Comparison of ENCODE assay signal across 22 cellular contexts in the genomic region with DNA sequence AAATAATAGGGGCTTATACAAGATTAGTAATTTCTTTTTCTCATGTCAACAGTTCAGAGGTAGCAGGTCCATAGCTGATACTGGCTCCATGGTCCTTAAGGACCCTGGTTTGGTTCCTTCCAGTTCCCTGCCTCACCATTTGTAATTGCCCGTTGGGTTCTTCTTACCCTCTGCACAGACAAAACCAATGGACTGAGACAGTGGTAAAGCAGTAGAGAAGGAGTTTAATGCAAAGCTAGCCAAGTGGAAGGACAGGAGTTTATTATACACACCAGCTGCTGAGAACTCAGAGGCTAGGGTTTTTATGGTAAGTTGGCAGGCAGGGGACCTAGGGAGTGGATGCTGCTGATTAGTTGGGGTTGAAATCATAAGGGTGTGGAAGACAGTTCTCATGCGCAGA. TPM values are rescaled to one million over a fixed set of nuclear protein-coding genes. Genes with fewer than 3 reads are reported as not detected.
A peak's percentile ranks its signal among the peaks of the same experiment; 100 is the strongest.
DNase-seq lines count a peak whose midpoint lies in the region; ATAC-seq and TF ChIP-seq lines count a peak whose summit lies in the region.
"Had no signal": no experiment of that assay in that cellular context is flagged by ENCODE, and none has a peak within 500 bp of the region (broad histone marks: within the 10 kb centered on the region; RNA-seq: fewer than 3 reads in every experiment).

No MANE protein-coding gene starts in this region.

- peaks cover 14% of the 10 kb centered on the region for H3K9me3 ChIP-seq in endodermal cell (ENCODE audit: control insufficient read depth, low read length)
- H3K9me3 ChIP-seq: HAP-1, Peyer's patch had no signal

- H3K4me3 ChIP-seq in endodermal cell (ENCODE audit: low read length), result no peak overlapping the region
- H3K4me3 ChIP-seq: A549, GM23338, HAP-1, MG63, Peyer's patch had no signal

- DNase-seq in stimulated activated naive CD8-positive, alpha-beta T cell treated with anti-CD3 and anti-CD28 coated beads, Interleukin-15, amount 100 ng/mL, for 72 hours, result no peak
- DNase-seq in activated CD8-positive, alpha-beta T cell treated with anti-CD3 and anti-CD28 coated beads for 36 hours, result no peak
- DNase-seq in endodermal cell (no peak), cortex of kidney (lab: John Stamatoyannopoulos, UW) (no peak), islet precursor cell (no peak)
- DNase-seq in activated CD4-positive, alpha-beta T cell treated with anti-CD3 and anti-CD28 coated beads, Interleukin-2, amount 10 ng/mL, durations not matched to agents 24 days and 14 days, result no peak
- DNase-seq: COR-L47, DMS79, Kasumi-1, MG63, NCI-H1417, NCI-H1694 treated with DMSO at 0.1 percent for 48 hours, NCI-H2081 treated with DMSO at 0.1 percent for 48 hours, NCI-H2171 treated with DMSO at 0.1 percent for 48 hours, NCI-H524 treated with DMSO at 0.1 percent for 48 hours, NCI-H82, Peyer's patch had no signal

- H3K27ac ChIP-seq in endodermal cell (ENCODE audit: low read depth, low read length), result no peak overlapping the region
- H3K27ac ChIP-seq: A549, Peyer's patch had no signal

- no peak overlapping the region for H3K4me3 Mint-ChIP-seq in stimulated activated naive CD8-positive, alpha-beta T cell treated with anti-CD3 and anti-CD28 coated beads, Interleukin-15, Interleukin-2, amounts not matched to agents 100 ng/mL and 50 ng/mL, for 24 hours
- no peak overlapping the region for H3K4me3 Mint-ChIP-seq in stimulated activated naive CD8-positive, alpha-beta T cell treated with anti-CD3 and anti-CD28 coated beads, Interleukin-15, amount 100 ng/mL, for 72 hours
- H3K4me3 Mint-ChIP-seq in activated CD8-positive, alpha-beta T cell treated with anti-CD3 and anti-CD28 coated beads for 36 hours, result no peak overlapping the region
- H3K4me3 Mint-ChIP-seq in endodermal cell, result no peak overlapping the region
- no peak overlapping the region for H3K4me3 Mint-ChIP-seq in activated CD4-positive, alpha-beta T cell treated with anti-CD3 and anti-CD28 coated beads, Interleukin-2, amount 10 ng/mL, durations not matched to agents 24 days and 14 days
- H3K4me3 Mint-ChIP-seq: B cell, GM23338 had no signal

- CTCF ChIA-PET in activated CD8-positive, alpha-beta T cell treated with anti-CD3 and anti-CD28 coated beads for 36 hours (lab: Charles Lee), result no interaction called here

- peaks cover 32% of the 10 kb centered on the region for H3K36me3 ChIP-seq in endodermal cell (ENCODE audit: control insufficient read depth, insufficient read depth, low read length)
- H3K36me3 ChIP-seq: Peyer's patch had no signal

- ATAC-seq in stimulated activated naive CD8-positive, alpha-beta T cell treated with anti-CD3 and anti-CD28 coated beads, Interleukin-15, amount 100 ng/mL, for 72 hours, result no peak
- ATAC-seq in activated CD8-positive, alpha-beta T cell treated with anti-CD3 and anti-CD28 coated beads for 36 hours, result no peak
- ATAC-seq: A549, GM23338 had no signal

- intact Hi-C loops in activated CD8-positive, alpha-beta T cell treated with anti-CD3 and anti-CD28 coated beads for 36 hours (cut with micrococcal nuclease), result no loop called here
- intact Hi-C loops in activated CD4-positive, alpha-beta T cell treated with anti-CD3 and anti-CD28 coated beads, Interleukin-2, amount 10 ng/mL, durations not matched to agents 24 days and 14 days (cut with micrococcal nuclease), result no loop called here

- H3K9ac ChIP-seq in endodermal cell (ENCODE audit: extremely low read depth, low read length, poor library complexity, severe bottlenecking), result no peak overlapping the region

- WGBS in endodermal cell (ENCODE audit: insufficient coverage in 1 of 2, insufficient read length in 1 of 2), 2 experiments, result 100% methylated on average over 2 of the region's 2 CpGs; no CpG with 5 or more reads in 1 of the 2 experiments

- peaks cover 61% of the 10 kb centered on the region for H3K36me3 Mint-ChIP-seq in stimulated activated naive CD8-positive, alpha-beta T cell treated with anti-CD3 and anti-CD28 coated beads, Interleukin-15, Interleukin-2, amounts not matched to agents 100 ng/mL and 50 ng/mL, for 24 hours (ENCODE audit: low read depth)
- H3K36me3 Mint-ChIP-seq in activated CD8-positive, alpha-beta T cell treated with anti-CD3 and anti-CD28 coated beads for 36 hours (ENCODE audit: low read depth), result peaks cover 45% of the 10 kb centered on the region
- peaks cover 40% of the 10 kb centered on the region for H3K36me3 Mint-ChIP-seq in endodermal cell (ENCODE audit: low read depth)
- peaks cover 47% of the 10 kb centered on the region for H3K36me3 Mint-ChIP-seq in activated CD4-positive, alpha-beta T cell treated with anti-CD3 and anti-CD28 coated beads, Interleukin-2, amount 10 ng/mL, durations not matched to agents 24 days and 14 days (ENCODE audit: low read depth)

- peaks cover 6% of the 10 kb centered on the region for H3K4me1 Mint-ChIP-seq in stimulated activated naive CD8-positive, alpha-beta T cell treated with anti-CD3 and anti-CD28 coated beads, Interleukin-15, Interleukin-2, amounts not matched to agents 100 ng/mL and 50 ng/mL, for 24 hours (ENCODE audit: low read depth)
- H3K4me1 Mint-ChIP-seq in stimulated activated naive CD8-positive, alpha-beta T cell treated with anti-CD3 and anti-CD28 coated beads, Interleukin-15, amount 100 ng/mL, for 72 hours, result peaks cover 22% of the 10 kb centered on the region
- H3K4me1 Mint-ChIP-seq in activated CD8-positive, alpha-beta T cell treated with anti-CD3 and anti-CD28 coated beads for 36 hours (ENCODE audit: low read depth), result peaks cover 17% of the 10 kb centered on the region
- H3K4me1 Mint-ChIP-seq in endodermal cell, result peaks cover 22% of the 10 kb centered on the region
- peaks cover 8% of the 10 kb centered on the region for H3K4me1 Mint-ChIP-seq in activated CD4-positive, alpha-beta T cell treated with anti-CD3 and anti-CD28 coated beads, Interleukin-2, amount 10 ng/mL, durations not matched to agents 24 days and 14 days
- H3K4me1 Mint-ChIP-seq: B cell had no signal

- peaks cover 3% of the 10 kb centered on the region for H3K4me1 ChIP-seq in endodermal cell (ENCODE audit: control insufficient read depth, insufficient read depth, low read length)
- H3K4me1 ChIP-seq: A549, Peyer's patch had no signal

- no peak for TF ChIP-seq CTCF in activated CD8-positive, alpha-beta T cell treated with anti-CD3 and anti-CD28 coated beads for 36 hours (IDR thresholded peaks at IDR 0.05)
- no peak for TF ChIP-seq CTCF in endodermal cell (conservative IDR thresholded peaks at IDR 0.05)

- no peaks in the 10 kb centered on the region for H3K27me3 Mint-ChIP-seq in stimulated activated naive CD8-positive, alpha-beta T cell treated with anti-CD3 and anti-CD28 coated beads, Interleukin-15, Interleukin-2, amounts not matched to agents 100 ng/mL and 50 ng/mL, for 24 hours
- no peaks in the 10 kb centered on the region for H3K27me3 Mint-ChIP-seq in stimulated activated naive CD8-positive, alpha-beta T cell treated with anti-CD3 and anti-CD28 coated beads, Interleukin-15, amount 100 ng/mL, for 72 hours
- no peaks in the 10 kb centered on the region for H3K27me3 Mint-ChIP-seq in activated CD8-positive, alpha-beta T cell treated with anti-CD3 and anti-CD28 coated beads for 36 hours
- peaks cover 2% of the 10 kb centered on the region for H3K27me3 Mint-ChIP-seq in endodermal cell (ENCODE audit: insufficient read depth)
- H3K27me3 Mint-ChIP-seq in activated CD4-positive, alpha-beta T cell treated with anti-CD3 and anti-CD28 coated beads, Interleukin-2, amount 10 ng/mL, durations not matched to agents 24 days and 14 days, result no peaks in the 10 kb centered on the region
- H3K27me3 Mint-ChIP-seq: B cell had no signal

- H3K9me3 Mint-ChIP-seq in stimulated activated naive CD8-positive, alpha-beta T cell treated with anti-CD3 and anti-CD28 coated beads, Interleukin-15, Interleukin-2, amounts not matched to agents 100 ng/mL and 50 ng/mL, for 24 hours, result no peaks in the 10 kb centered on the region
- H3K9me3 Mint-ChIP-seq in stimulated activated naive CD8-positive, alpha-beta T cell treated with anti-CD3 and anti-CD28 coated beads, Interleukin-15, amount 100 ng/mL, for 72 hours, result no peaks in the 10 kb centered on the region
- peaks cover 2% of the 10 kb centered on the region for H3K9me3 Mint-ChIP-seq in activated CD8-positive, alpha-beta T cell treated with anti-CD3 and anti-CD28 coated beads for 36 hours
- H3K9me3 Mint-ChIP-seq in endodermal cell, result peaks cover 16% of the 10 kb centered on the region
- peaks cover 7% of the 10 kb centered on the region for H3K9me3 Mint-ChIP-seq in activated CD4-positive, alpha-beta T cell treated with anti-CD3 and anti-CD28 coated beads, Interleukin-2, amount 10 ng/mL, durations not matched to agents 24 days and 14 days

- H3K27me3 ChIP-seq in endodermal cell (ENCODE audit: control insufficient read depth, insufficient read depth, low read length, poor library complexity, severe bottlenecking), result no peaks in the 10 kb centered on the region
- H3K27me3 ChIP-seq: MG63, Peyer's patch had no signal

- peak overlapping the region; percentile 50 for H3K27ac Mint-ChIP-seq in stimulated activated naive CD8-positive, alpha-beta T cell treated with anti-CD3 and anti-CD28 coated beads, Interleukin-15, Interleukin-2, amounts not matched to agents 100 ng/mL and 50 ng/mL, for 24 hours
- H3K27ac Mint-ChIP-seq in stimulated activated naive CD8-positive, alpha-beta T cell treated with anti-CD3 and anti-CD28 coated beads, Interleukin-15, amount 100 ng/mL, for 72 hours, result no peak overlapping the region
- peak overlapping the region; percentile 44 for H3K27ac Mint-ChIP-seq in activated CD8-positive, alpha-beta T cell treated with anti-CD3 and anti-CD28 coated beads for 36 hours
- peak overlapping the region; percentile 33 for H3K27ac Mint-ChIP-seq in endodermal cell
- no peak overlapping the region for H3K27ac Mint-ChIP-seq in activated CD4-positive, alpha-beta T cell treated with anti-CD3 and anti-CD28 coated beads, Interleukin-2, amount 10 ng/mL, durations not matched to agents 24 days and 14 days
- H3K27ac Mint-ChIP-seq: B cell, GM23338 had no signal

- POLR2A ChIA-PET in activated CD8-positive, alpha-beta T cell treated with anti-CD3 and anti-CD28 coated beads for 36 hours (lab: Charles Lee), result no interaction called here

RNA-seq across cellular contexts. Expression of gene AXDND1, which starts 35.9 kb away (rescaled TPM):
- total RNA-seq in activated CD8-positive, alpha-beta T cell treated with anti-CD3 and anti-CD28 coated beads for 36 hours, result 1 to 10 TPM in 1 of 2 experiments, under 1 TPM in 1; 0.27 to 1.5 TPM
- total RNA-seq in endodermal cell, result 1 to 10 TPM in 1 of 2 donors, under 1 TPM in 1; 0.69 to 1.3 TPM
- polyA plus RNA-seq in endodermal cell (2013, experiment 1 of 2), result not detected
- polyA plus RNA-seq in endodermal cell (2013, experiment 2 of 2), result not detected
- total RNA-seq in activated CD4-positive, alpha-beta T cell treated with anti-CD3 and anti-CD28 coated beads, Interleukin-2, amount 10 ng/mL, durations not matched to agents 24 days and 14 days, result 0.21 TPM in 1 of 2 replicates, not detected in the other
- total RNA-seq: GM23338 had no signal
- polyA plus RNA-seq: GM23338 had no signal

RNA-seq across cellular contexts. Expression of gene SOAT1, which starts 36.3 kb away (rescaled TPM):
- total RNA-seq in activated CD8-positive, alpha-beta T cell treated with anti-CD3 and anti-CD28 coated beads for 36 hours, result 10 to 100 TPM; 58.0 to 58.7 TPM
- 10 to 100 TPM; 34.2 to 41.9 TPM for total RNA-seq in endodermal cell
- polyA plus RNA-seq in endodermal cell (2013, experiment 1 of 2), result 14.2 TPM
- polyA plus RNA-seq in endodermal cell (2013, experiment 2 of 2), result 13.5 TPM
- 52.2 and 54.4 TPM in 2 replicates for total RNA-seq in activated CD4-positive, alpha-beta T cell treated with anti-CD3 and anti-CD28 coated beads, Interleukin-2, amount 10 ng/mL, durations not matched to agents 24 days and 14 days

Comparison
In these comparisons a context has a peak if more than half of its experiments do, and no peak if none do; other contexts are left out.
1. H3K27ac Mint-ChIP-seq: peak in stimulated activated naive CD8-positive, alpha-beta T cell treated with anti-CD3 and anti-CD28 coated beads, Interleukin-15, Interleukin-2, amounts not matched to agents 100 ng/mL and 50 ng/mL, for 24 hours (single experiment), activated CD8-positive, alpha-beta T cell treated with anti-CD3 and anti-CD28 coated beads for 36 hours (single experiment) and endodermal cell (single experiment); none in stimulated activated naive CD8-positive, alpha-beta T cell treated with anti-CD3 and anti-CD28 coated beads, Interleukin-15, amount 100 ng/mL, for 72 hours (0 of 2) and activated CD4-positive, alpha-beta T cell treated with anti-CD3 and anti-CD28 coated beads, Interleukin-2, amount 10 ng/mL, durations not matched to agents 24 days and 14 days (single experiment).